8 cellular contexts compared by ENCODE assay signal in genomic region chr19:55600336-55601028, GRCh38. TPM values are rescaled to one million over a fixed set of nuclear protein-coding genes. Genes with fewer than 3 reads are reported as not detected.
A peak's percentile ranks its signal among the peaks of the same experiment; 100 is the strongest.
DNase-seq lines count a peak whose midpoint lies in the region; ATAC-seq, FAIRE-seq and TF ChIP-seq lines count a peak whose summit lies in the region.

No MANE protein-coding gene starts in this region.

- H3K4me1 ChIP-seq in adipocyte (ENCODE audit: control insufficient read depth, insufficient read depth, low read length) (peaks cover 15% of the 10 kb centered on the region), iPS-15b (ENCODE audit: control insufficient read depth, insufficient read depth, low read length) (peaks cover 16% of the 10 kb centered on the region), small intestine (ENCODE audit: control insufficient read depth in 2 of 2, insufficient read depth in 1 of 2, low read depth in 1 of 2, low read length in 1 of 2) (no peaks in the 10 kb centered on the region)

- FAIRE-seq in small intestine (lab: Jason Lieb, UNC), result no peak

- ATAC-seq in HG03097 (IDR thresholded peaks at IDR 0.05; ENCODE audit: low FRiP score, unreplicated experiment), result peak; percentile 8

- H3K27ac ChIP-seq in AG04450 (ENCODE audit: low read depth, low read length) (no peak overlapping the region), small intestine (ENCODE audit: low read depth in 1 of 2, low read length in 1 of 2) (peak overlapping the region; percentile 95 to 98)

- POLR2A ChIA-PET in AG04450 (lab: Yijun Ruan, JAX), result interaction anchor here (0.6 to 1.9 kb wide), 8 partner anchors 12 to 80 kb away, joined by 3 to 10 read pairs (median 4); partner anchors contain the start of gene ZNF579

- peak overlapping the region; percentile 87 for H3K4me3 ChIP-seq in AG04450 (ENCODE audit: low read depth, low read length)
- peak overlapping the region; percentile 85 for H3K4me3 ChIP-seq in adipocyte (ENCODE audit: low read length)
- H3K4me3 ChIP-seq in iPS-15b (ENCODE audit: low read depth, low read length), result peak overlapping the region; percentile 76
- peak overlapping the region; percentile 70 to 79 for H3K4me3 ChIP-seq in small intestine (ENCODE audit: low read depth in 1 of 2, low read length in 2 of 2)

- H3K9me3 ChIP-seq in AG04450 (ENCODE audit: control insufficient read depth, insufficient read depth, low read length), result peaks cover 16% of the 10 kb centered on the region; the same call in 1 of the 2 replicates
- H3K9me3 ChIP-seq in adipocyte (ENCODE audit: control insufficient read depth, low read length), result no peaks in the 10 kb centered on the region
- H3K9me3 ChIP-seq in iPS-15b (ENCODE audit: control insufficient read depth, insufficient read depth, low read length), result no peaks in the 10 kb centered on the region
- no peaks in the 10 kb centered on the region for H3K9me3 ChIP-seq in small intestine (ENCODE audit: control insufficient read depth, low read depth)

- no peaks in the 10 kb centered on the region for H3K27me3 ChIP-seq in AG04450 (ENCODE audit: control insufficient read depth, insufficient read depth, low read length)
- H3K27me3 ChIP-seq in adipocyte (replicated peaks; ENCODE audit: control insufficient read depth, insufficient read depth, low read length), result no peaks in the 10 kb centered on the region
- H3K27me3 ChIP-seq in iPS-15b (ENCODE audit: control insufficient read depth, insufficient read depth, low read length), result no peaks in the 10 kb centered on the region
- no peaks in the 10 kb centered on the region for H3K27me3 ChIP-seq in small intestine (ENCODE audit: control insufficient read depth in 2 of 2, insufficient read depth in 2 of 2, low read length in 2 of 2)

- WGBS in small intestine, 3 donors, result 2% methylated on average over 19 to 67 of the region's 67 CpGs

- TF ChIP-seq POLR2A in GM15510 (IDR thresholded peaks at IDR 0.05; ENCODE audit: borderline replicate concordance, extremely low read depth, insufficient read length), result peak; percentile 35

- TF ChIP-seq CTCF in AG04450 (IDR thresholded peaks at IDR 0.05; ENCODE audit: low read depth, low read length), result no peak

- H3K9ac ChIP-seq in adipocyte (ENCODE audit: low read length) (peak overlapping the region; percentile 99), iPS-15b (ENCODE audit: low read depth, low read length) (peak overlapping the region; percentile 79)

- H3K36me3 ChIP-seq in adipocyte (ENCODE audit: control insufficient read depth, insufficient read depth, low read length, severe bottlenecking) (peaks cover 10% of the 10 kb centered on the region), iPS-15b (ENCODE audit: control insufficient read depth, insufficient read depth, low read length) (peaks cover 3% of the 10 kb centered on the region), small intestine (ENCODE audit: control insufficient read depth in 2 of 2, insufficient read depth in 2 of 2, low read length in 2 of 2) (peaks cover 2 to 3% of the 10 kb centered on the region in 2 donors)

- CTCF ChIA-PET in AG04450 (lab: Charles Lee), result interaction anchor here (0.5 to 1.8 kb wide), 3 partner anchors 15 to 96 kb away, joined by 3 to 10 read pairs (median 3); no protein-coding TSS in a partner anchor

- DNase-seq in AG04450 (ENCODE audit: low read depth, low spot score) (no peak), NCI-H510A treated with DMSO at 0.1 percent for 48 hours (lab: John Stamatoyannopoulos, UW) (peak; percentile 84), adipocyte (ENCODE audit: low read depth) (no peak), small intestine (no peak), kidney tubule cell (ENCODE audit: low spot score) (no peak)

RNA-seq across cellular contexts. Expression of gene ZNF524, which starts 0.4 kb away (rescaled TPM):
- 2.6 and 3.5 TPM in 2 replicates for polyA plus RNA-seq in AG04450 (2011; rRNA removed)
- polyA minus RNA-seq in AG04450 (2011; rRNA and poly(A)+ RNA removed), result 1.2 and 1.5 TPM in 2 replicates
- 10 to 100 TPM; 40.2 to 63.5 (median 51.2) TPM for polyA plus RNA-seq in small intestine

RNA-seq across cellular contexts. Expression of gene FIZ1, which starts 1.2 kb away (rescaled TPM):
- polyA plus RNA-seq in AG04450 (2011; rRNA removed) (3.7 and 4.5 TPM in 2 replicates), small intestine (1 to 10 TPM; 7.2 to 7.5 (median 7.3) TPM)
- 4.1 and 4.5 TPM in 2 replicates for polyA minus RNA-seq in AG04450 (2011; rRNA and poly(A)+ RNA removed)

RNA-seq across cellular contexts. Expression of gene ZNF865, which starts 5.0 kb away (rescaled TPM):
- polyA plus RNA-seq in AG04450 (2011; rRNA removed), result 0.88 and 1.4 TPM in 2 replicates
- 1.4 and 1.7 TPM in 2 replicates for polyA minus RNA-seq in AG04450 (2011; rRNA and poly(A)+ RNA removed)
- polyA plus RNA-seq in small intestine, result 1 to 10 TPM; 4.0 to 6.8 (median 4.3) TPM

RNA-seq across cellular contexts. Expression of gene ZNF579, which starts 19.8 kb away (rescaled TPM):
- polyA plus RNA-seq in AG04450 (2011; rRNA removed) (4.2 and 5.1 TPM in 2 replicates), small intestine (1 to 10 TPM; 2.2 to 4.9 (median 4.8) TPM)
- 4.9 and 11.8 TPM in 2 replicates for polyA minus RNA-seq in AG04450 (2011; rRNA and poly(A)+ RNA removed)

RNA-seq across cellular contexts. Expression of gene ZNF784, which starts 23.9 kb away (rescaled TPM):
- polyA plus RNA-seq in AG04450 (2011; rRNA removed), result 1.9 and 2.8 TPM in 2 replicates
- polyA minus RNA-seq in AG04450 (2011; rRNA and poly(A)+ RNA removed), result 3.0 and 3.2 TPM in 2 replicates
- 10 to 100 TPM in 2 of 3 donors, 1 to 10 TPM in 1; 9.5 to 11.9 (median 10.1) TPM for polyA plus RNA-seq in small intestine
